In the genomic region with DNA sequence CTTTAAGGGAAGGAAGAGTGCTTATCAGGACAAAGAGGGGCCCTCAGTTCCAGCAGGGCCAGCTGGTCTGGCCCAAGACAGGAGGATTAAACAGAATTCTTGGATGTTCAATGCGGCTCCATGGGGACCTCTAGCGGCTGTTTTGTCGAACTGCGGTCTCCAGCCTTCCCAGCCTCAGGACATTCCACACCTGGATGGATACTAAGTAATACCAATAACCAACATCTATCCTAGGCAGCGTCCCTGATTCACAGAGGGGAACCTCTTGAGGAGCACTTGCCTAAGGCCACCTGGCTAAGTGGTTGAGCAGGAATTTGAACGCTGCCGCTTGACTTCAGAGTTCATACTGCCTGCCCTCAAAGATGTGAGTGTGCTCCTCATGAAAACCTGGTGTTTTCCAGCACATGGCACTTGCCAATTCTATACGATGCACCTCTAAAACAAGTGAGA, we compare ENCODE assay signal across 1 cellular context.
A peak's percentile ranks its signal among the peaks of the same experiment; 100 is the strongest.
TF ChIP-seq lines count a peak whose summit lies in the region.

No MANE protein-coding gene starts in this region.

TF ChIP-seq in HepG2, 621 proteins besides CTCF, POLR2A, EP300 and RAD21 (continued from another document):
- TF ChIP-seq, protein P1, sequence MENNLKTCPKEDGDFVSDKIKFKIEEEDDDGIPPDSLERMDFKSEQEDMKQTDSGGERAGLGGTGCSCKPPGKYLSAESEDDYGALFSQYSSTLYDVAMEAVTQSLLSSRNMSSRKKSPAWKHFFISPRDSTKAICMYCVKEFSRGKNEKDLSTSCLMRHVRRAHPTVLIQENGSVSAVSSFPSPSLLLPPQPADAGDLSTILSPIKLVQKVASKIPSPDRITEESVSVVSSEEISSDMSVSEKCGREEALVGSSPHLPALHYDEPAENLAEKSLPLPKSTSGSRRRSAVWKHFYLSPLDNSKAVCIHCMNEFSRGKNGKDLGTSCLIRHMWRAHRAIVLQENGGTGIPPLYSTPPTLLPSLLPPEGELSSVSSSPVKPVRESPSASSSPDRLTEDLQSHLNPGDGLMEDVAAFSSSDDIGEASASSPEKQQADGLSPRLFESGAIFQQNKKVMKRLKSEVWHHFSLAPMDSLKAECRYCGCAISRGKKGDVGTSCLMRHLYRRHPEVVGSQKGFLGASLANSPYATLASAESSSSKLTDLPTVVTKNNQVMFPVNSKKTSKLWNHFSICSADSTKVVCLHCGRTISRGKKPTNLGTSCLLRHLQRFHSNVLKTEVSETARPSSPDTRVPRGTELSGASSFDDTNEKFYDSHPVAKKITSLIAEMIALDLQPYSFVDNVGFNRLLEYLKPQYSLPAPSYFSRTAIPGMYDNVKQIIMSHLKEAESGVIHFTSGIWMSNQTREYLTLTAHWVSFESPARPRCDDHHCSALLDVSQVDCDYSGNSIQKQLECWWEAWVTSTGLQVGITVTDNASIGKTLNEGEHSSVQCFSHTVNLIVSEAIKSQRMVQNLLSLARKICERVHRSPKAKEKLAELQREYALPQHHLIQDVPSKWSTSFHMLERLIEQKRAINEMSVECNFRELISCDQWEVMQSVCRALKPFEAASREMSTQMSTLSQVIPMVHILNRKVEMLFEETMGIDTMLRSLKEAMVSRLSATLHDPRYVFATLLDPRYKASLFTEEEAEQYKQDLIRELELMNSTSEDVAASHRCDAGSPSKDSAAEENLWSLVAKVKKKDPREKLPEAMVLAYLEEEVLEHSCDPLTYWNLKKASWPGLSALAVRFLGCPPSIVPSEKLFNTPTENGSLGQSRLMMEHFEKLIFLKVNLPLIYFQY (CRISPR knock-in tag; IDR thresholded peaks at IDR 0.05; ENCODE audit: borderline replicate concordance) = no peak
- no peak for TF ChIP-seq KDM4B (CRISPR knock-in tag; IDR thresholded peaks at IDR 0.05)
- TF ChIP-seq, protein P2, sequence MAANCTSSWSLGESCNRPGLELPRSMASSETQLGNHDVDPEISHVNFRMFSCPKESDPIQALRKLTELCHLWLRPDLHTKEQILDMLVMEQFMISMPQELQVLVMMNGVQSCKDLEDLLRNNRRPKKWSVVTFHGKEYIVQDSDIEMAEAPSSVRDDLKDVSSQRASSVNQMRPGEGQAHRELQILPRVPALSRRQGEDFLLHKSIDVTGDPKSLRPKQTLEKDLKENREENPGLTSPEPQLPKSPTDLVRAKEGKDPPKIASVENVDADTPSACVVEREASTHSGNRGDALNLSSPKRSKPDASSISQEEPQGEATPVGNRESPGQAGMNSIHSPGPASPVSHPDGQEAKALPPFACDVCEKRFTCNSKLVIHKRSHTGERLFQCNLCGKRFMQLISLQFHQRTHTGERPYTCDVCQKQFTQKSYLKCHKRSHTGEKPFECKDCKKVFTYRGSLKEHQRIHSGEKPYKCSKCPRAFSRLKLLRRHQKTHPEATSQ (CRISPR knock-in tag; IDR thresholded peaks at IDR 0.05; ENCODE audit: borderline replicate concordance) = no peak
- TF ChIP-seq ZNF160 (CRISPR knock-in tag; IDR thresholded peaks at IDR 0.05) = no peak
- no peak for TF ChIP-seq MATR3 (CRISPR knock-in tag; IDR thresholded peaks at IDR 0.05)
- TF ChIP-seq, protein P3, sequence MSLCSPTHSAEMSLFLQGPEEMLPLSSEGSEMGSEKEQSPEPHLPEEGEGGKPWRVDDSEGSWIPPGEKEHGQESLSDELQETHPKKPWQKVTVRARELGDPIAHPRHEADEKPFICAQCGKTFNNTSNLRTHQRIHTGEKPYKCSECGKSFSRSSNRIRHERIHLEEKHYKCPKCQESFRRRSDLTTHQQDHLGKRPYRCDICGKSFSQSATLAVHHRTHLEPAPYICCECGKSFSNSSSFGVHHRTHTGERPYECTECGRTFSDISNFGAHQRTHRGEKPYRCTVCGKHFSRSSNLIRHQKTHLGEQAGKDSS (CRISPR knock-in tag; IDR thresholded peaks at IDR 0.05; ENCODE audit: borderline replicate concordance, low read depth) = no peak
- no peak for TF ChIP-seq ZNF660 (CRISPR knock-in tag; IDR thresholded peaks at IDR 0.05; ENCODE audit: borderline replicate concordance, low read depth)
- TF ChIP-seq SOX13 (IDR thresholded peaks at IDR 0.05) = no peak
- TF ChIP-seq SOX13 (CRISPR knock-in tag; conservative IDR thresholded peaks at IDR 0.05 in 1 of 2, IDR thresholded peaks at IDR 0.05 in 1 of 2) = peak in 1 of 2 experiments; percentile 27; a peak in 1 of 4 replicates
- TF ChIP-seq, protein P4, sequence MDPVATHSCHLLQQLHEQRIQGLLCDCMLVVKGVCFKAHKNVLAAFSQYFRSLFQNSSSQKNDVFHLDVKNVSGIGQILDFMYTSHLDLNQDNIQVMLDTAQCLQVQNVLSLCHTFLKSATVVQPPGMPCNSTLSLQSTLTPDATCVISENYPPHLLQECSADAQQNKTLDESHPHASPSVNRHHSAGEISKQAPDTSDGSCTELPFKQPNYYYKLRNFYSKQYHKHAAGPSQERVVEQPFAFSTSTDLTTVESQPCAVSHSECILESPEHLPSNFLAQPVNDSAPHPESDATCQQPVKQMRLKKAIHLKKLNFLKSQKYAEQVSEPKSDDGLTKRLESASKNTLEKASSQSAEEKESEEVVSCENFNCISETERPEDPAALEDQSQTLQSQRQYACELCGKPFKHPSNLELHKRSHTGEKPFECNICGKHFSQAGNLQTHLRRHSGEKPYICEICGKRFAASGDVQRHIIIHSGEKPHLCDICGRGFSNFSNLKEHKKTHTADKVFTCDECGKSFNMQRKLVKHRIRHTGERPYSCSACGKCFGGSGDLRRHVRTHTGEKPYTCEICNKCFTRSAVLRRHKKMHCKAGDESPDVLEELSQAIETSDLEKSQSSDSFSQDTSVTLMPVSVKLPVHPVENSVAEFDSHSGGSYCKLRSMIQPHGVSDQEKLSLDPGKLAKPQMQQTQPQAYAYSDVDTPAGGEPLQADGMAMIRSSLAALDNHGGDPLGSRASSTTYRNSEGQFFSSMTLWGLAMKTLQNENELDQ (CRISPR knock-in tag; IDR thresholded peaks at IDR 0.05; ENCODE audit: borderline replicate concordance) = no peak
- TF ChIP-seq, protein P5, sequence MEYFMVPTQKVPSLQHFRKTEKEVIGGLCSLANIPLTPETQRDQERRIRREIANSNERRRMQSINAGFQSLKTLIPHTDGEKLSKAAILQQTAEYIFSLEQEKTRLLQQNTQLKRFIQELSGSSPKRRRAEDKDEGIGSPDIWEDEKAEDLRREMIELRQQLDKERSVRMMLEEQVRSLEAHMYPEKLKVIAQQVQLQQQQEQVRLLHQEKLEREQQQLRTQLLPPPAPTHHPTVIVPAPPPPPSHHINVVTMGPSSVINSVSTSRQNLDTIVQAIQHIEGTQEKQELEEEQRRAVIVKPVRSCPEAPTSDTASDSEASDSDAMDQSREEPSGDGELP (IDR thresholded peaks at IDR 0.05; ENCODE audit: borderline replicate concordance, low read depth) = peak; percentile 52; the same call in 1 of the 2 replicates
- no peak for TF ChIP-seq CENPT (CRISPR knock-in tag; IDR thresholded peaks at IDR 0.05; ENCODE audit: low read depth)
- peak; percentile 79 for TF ChIP-seq SMC3 (IDR thresholded peaks at IDR 0.05; ENCODE audit: low read length)
- TF ChIP-seq, protein P6, sequence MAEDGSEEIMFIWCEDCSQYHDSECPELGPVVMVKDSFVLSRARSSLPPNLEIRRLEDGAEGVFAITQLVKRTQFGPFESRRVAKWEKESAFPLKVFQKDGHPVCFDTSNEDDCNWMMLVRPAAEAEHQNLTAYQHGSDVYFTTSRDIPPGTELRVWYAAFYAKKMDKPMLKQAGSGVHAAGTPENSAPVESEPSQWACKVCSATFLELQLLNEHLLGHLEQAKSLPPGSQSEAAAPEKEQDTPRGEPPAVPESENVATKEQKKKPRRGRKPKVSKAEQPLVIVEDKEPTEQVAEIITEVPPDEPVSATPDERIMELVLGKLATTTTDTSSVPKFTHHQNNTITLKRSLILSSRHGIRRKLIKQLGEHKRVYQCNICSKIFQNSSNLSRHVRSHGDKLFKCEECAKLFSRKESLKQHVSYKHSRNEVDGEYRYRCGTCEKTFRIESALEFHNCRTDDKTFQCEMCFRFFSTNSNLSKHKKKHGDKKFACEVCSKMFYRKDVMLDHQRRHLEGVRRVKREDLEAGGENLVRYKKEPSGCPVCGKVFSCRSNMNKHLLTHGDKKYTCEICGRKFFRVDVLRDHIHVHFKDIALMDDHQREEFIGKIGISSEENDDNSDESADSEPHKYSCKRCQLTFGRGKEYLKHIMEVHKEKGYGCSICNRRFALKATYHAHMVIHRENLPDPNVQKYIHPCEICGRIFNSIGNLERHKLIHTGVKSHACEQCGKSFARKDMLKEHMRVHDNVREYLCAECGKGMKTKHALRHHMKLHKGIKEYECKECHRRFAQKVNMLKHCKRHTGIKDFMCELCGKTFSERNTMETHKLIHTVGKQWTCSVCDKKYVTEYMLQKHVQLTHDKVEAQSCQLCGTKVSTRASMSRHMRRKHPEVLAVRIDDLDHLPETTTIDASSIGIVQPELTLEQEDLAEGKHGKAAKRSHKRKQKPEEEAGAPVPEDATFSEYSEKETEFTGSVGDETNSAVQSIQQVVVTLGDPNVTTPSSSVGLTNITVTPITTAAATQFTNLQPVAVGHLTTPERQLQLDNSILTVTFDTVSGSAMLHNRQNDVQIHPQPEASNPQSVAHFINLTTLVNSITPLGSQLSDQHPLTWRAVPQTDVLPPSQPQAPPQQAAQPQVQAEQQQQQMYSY (CRISPR knock-in tag; IDR thresholded peaks at IDR 0.05) = no peak
- TF ChIP-seq MYNN (CRISPR knock-in tag; IDR thresholded peaks at IDR 0.05; ENCODE audit: low read depth) = no peak
- TF ChIP-seq ZNF605 (CRISPR knock-in tag; IDR thresholded peaks at IDR 0.05) = 0 out of 2 replicates have a peak, but pooled peaks have one; percentile 46
- TF ChIP-seq XRCC5 (optimal IDR thresholded peaks at IDR 0.05; ENCODE audit: low read length) = peak; percentile 25
- no peak for TF ChIP-seq SALL2 (CRISPR knock-in tag; IDR thresholded peaks at IDR 0.05)
- TF ChIP-seq, protein P7, sequence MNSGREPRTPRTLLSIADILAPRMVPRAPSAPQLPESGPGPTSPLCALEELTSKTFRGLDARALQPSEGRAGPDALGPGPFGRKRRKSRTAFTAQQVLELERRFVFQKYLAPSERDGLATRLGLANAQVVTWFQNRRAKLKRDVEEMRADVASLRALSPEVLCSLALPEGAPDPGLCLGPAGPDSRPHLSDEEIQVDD (CRISPR knock-in tag; IDR thresholded peaks at IDR 0.05; ENCODE audit: borderline replicate concordance) = no peak
- no peak for TF ChIP-seq KMT2B (CRISPR knock-in tag; IDR thresholded peaks at IDR 0.05)
- TF ChIP-seq POLR2G (IDR thresholded peaks at IDR 0.05; ENCODE audit: low read depth, low read length) = no peak
- no peak for TF ChIP-seq SRY (CRISPR knock-in tag; IDR thresholded peaks at IDR 0.05)
- no peak for TF ChIP-seq FOSL2 (CRISPR knock-in tag; IDR thresholded peaks at IDR 0.05)
- TF ChIP-seq ZNF446 (CRISPR knock-in tag; IDR thresholded peaks at IDR 0.05) = no peak
- peak; percentile 80 for TF ChIP-seq STAG1 (CRISPR knock-in tag; IDR thresholded peaks at IDR 0.05)
- TF ChIP-seq FOXO1 (CRISPR knock-in tag; IDR thresholded peaks at IDR 0.05) = no peak
- no peak for TF ChIP-seq ZC3H4 (CRISPR knock-in tag; IDR thresholded peaks at IDR 0.05; ENCODE audit: borderline replicate concordance)
